ENCODE assay signal across 7 cellular contexts in genomic region chr4:122731676-122732075, GRCh38. TPM values are rescaled to one million over a fixed set of nuclear protein-coding genes. Genes with fewer than 3 reads are reported as not detected.
DNase-seq lines count a peak whose midpoint lies in the region; ATAC-seq and TF ChIP-seq lines count a peak whose summit lies in the region.

No MANE protein-coding gene starts in this region.

- no peaks in the 10 kb centered on the region for H3K27me3 Mint-ChIP-seq in T-cell

- POLR2A ChIA-PET in T-cell (lab: Charles Lee), result interaction anchor here (0.6 to 1.8 kb wide), 3 partner anchors 9 to 153 kb away, joined by 4 to 8 read pairs (median 5); no protein-coding TSS in a partner anchor

- H3K4me1 ChIP-seq in SJCRH30 (no peaks in the 10 kb centered on the region), gastrocnemius medialis (peaks cover 7 to 13% of the 10 kb centered on the region in 2 donors)

- DNase-seq in HFF-Myc (ENCODE audit: extremely low read depth, low read depth) (no peak), SJCRH30 (no peak), fibroblast of mammary gland (ENCODE audit: low read depth) (no peak), gastrocnemius medialis (no peak), T-cell (no peak), dedifferentiated amniotic fluid mesenchymal stem cell (ENCODE audit: extremely low spot score) (no peak), NCI-H82 treated with DMSO at 0.1 percent for 48 hours (lab: John Stamatoyannopoulos, UW; ENCODE audit: unreplicated experiment) (no peak)

- H3K9me3 Mint-ChIP-seq in T-cell, result no peaks in the 10 kb centered on the region

- ATAC-seq in gastrocnemius medialis (no peak), T-cell (replicated peaks in 1 of 4) (no peak)

- no peaks in the 10 kb centered on the region for H3K36me3 ChIP-seq in SJCRH30
- H3K36me3 ChIP-seq in gastrocnemius medialis, result no peaks in the 10 kb centered on the region

- H3K4me3 Mint-ChIP-seq in T-cell, result peak overlapping the region in 1 of 3 donors; percentile 98

- peak overlapping the region; percentile 75 for H3K4me3 ChIP-seq in HFF-Myc (replicated peaks; ENCODE audit: low read depth, low read length)
- peak overlapping the region; percentile 50 for H3K4me3 ChIP-seq in SJCRH30
- H3K4me3 ChIP-seq in fibroblast of mammary gland (ENCODE audit: control insufficient read depth, low read depth, low read length), result peak overlapping the region; percentile 26
- peak overlapping the region; percentile 44 to 86 (median 74) for H3K4me3 ChIP-seq in gastrocnemius medialis

- H3K4me1 Mint-ChIP-seq in T-cell, result peaks cover 23 to 27% (median 24%) of the 10 kb centered on the region in 3 donors

- no peaks in the 10 kb centered on the region for H3K36me3 Mint-ChIP-seq in T-cell

- TF ChIP-seq CTCF in HFF-Myc (IDR thresholded peaks at IDR 0.05; ENCODE audit: low read depth, low read length, missing control alignments) (no peak), fibroblast of mammary gland (conservative IDR thresholded peaks at IDR 0.05; ENCODE audit: control insufficient read depth, insufficient read depth, low read depth, low read length) (no peak), gastrocnemius medialis (IDR thresholded peaks at IDR 0.05 in 4 of 5, conservative IDR thresholded peaks at IDR 0.05 in 1 of 5) (no peak)

- H3K27ac ChIP-seq in SJCRH30 (peak overlapping the region; percentile 15; the same call in 1 of the 2 replicates), gastrocnemius medialis (peak overlapping the region; percentile 73 to 78 (median 75))

- intact Hi-C loops in gastrocnemius medialis (cut with DNase I; ENCODE audit: low total_unique reads), result loop anchor here (1.0 kb wide), 1 partner anchor 192 kb away; a partner anchor contains a TSS

- H3K27ac Mint-ChIP-seq in T-cell, result peak overlapping the region in 1 of 2 donors; percentile 95

- no peak for TF ChIP-seq POLR2A in gastrocnemius medialis (IDR thresholded peaks at IDR 0.05)

- H3K27me3 ChIP-seq in SJCRH30 (no peaks in the 10 kb centered on the region), gastrocnemius medialis (no peaks in the 10 kb centered on the region)

- CTCF ChIA-PET in T-cell (lab: Charles Lee), result interaction anchor here (0.5 to 2.9 kb wide), 16 partner anchors 8 to 930 kb away, joined by 3 to 19 read pairs (median 4); partner anchors contain the start of genes EXOSC9 (in 1 of the 2) and NUDT6 (in 1 of the 2)

- H3K9me3 ChIP-seq in SJCRH30 (replicated peaks), result no peaks in the 10 kb centered on the region
- no peaks in the 10 kb centered on the region for H3K9me3 ChIP-seq in gastrocnemius medialis

- in situ Hi-C loops in gastrocnemius medialis (cut with MboI; ENCODE audit: low sequenced_read_pairs in 4 of 4), result no loop called here

RNA-seq across cellular contexts. Expression of gene BBS12, which starts 0.8 kb away (rescaled TPM):
- total RNA-seq in SJCRH30 (2014; rRNA removed; shearing (Covaris generic)), result 3.5 and 4.2 TPM in 2 replicates
- total RNA-seq in gastrocnemius medialis, result 1 to 10 TPM in 3 of 4 donors, under 1 TPM in 1; 0.61 to 1.9 (median 1.3) TPM
- total RNA-seq in T-cell, result 1 to 10 TPM in 3 of 5 donors, under 1 TPM in 2; 0.43 to 4.6 (median 3.2) TPM
